In genomic region chr3:49104427-49105291, GRCh38 we compare ENCODE assay signal across 8 cellular contexts. TPM values are rescaled to one million over a fixed set of nuclear protein-coding genes. Genes with fewer than 3 reads are reported as not detected.
DNase-seq lines count a peak whose midpoint lies in the region; ATAC-seq, FAIRE-seq and TF ChIP-seq lines count a peak whose summit lies in the region.

TSS of gene QARS1 (minus strand) at chr3:49104757. CDS start at chr3:49104733, 24 bp downstream.

- H3K4me3 Mint-ChIP-seq in WTC11 (peak within 1 kb of the TSS; percentile 97), immature natural killer cell (peak within 1 kb of the TSS; percentile 92 to 99 (median 98))

- POLR2A ChIA-PET in WTC11 (lab: Charles Lee): interaction anchor here (0.6 to 2.2 kb wide), 5 partner anchors 10 to 97 kb away, joined by 3 to 14 read pairs (median 3); partner anchors contain the start of genes IMPDH2, NDUFAF3, QRICH1 and USP19

- FAIRE-seq in bronchial epithelial cell (lab: Jason Lieb, UNC): no peak

- peak within 1 kb of the TSS; percentile 96 for H3K27ac Mint-ChIP-seq in WTC11
- peak within 1 kb of the TSS; percentile 87 to 99 (median 97) for H3K27ac Mint-ChIP-seq in immature natural killer cell

- H3K27me3 Mint-ChIP-seq in WTC11 (ENCODE audit: low read depth) (no peaks in the 10 kb centered on the region), immature natural killer cell (ENCODE audit: low read depth in 3 of 3) (peaks cover 0 to 3% (median 3%) of the 10 kb centered on the region in 3 donors)

- H3K4me1 ChIP-seq in ACC112 (ENCODE audit: control insufficient read depth, insufficient read depth, low read length, unreplicated experiment) (peaks cover 9% of the 10 kb centered on the region), smooth muscle cell (ENCODE audit: low read depth) (peaks cover 11% of the 10 kb centered on the region)

- H3K36me3 Mint-ChIP-seq in WTC11: peaks cover 48% of the 10 kb centered on the region
- H3K36me3 Mint-ChIP-seq in immature natural killer cell: peaks cover 14 to 25% (median 21%) of the 10 kb centered on the region in 3 donors

- peak within 1 kb of the TSS; percentile 74 for H2AFZ ChIP-seq in ACC112 (ENCODE audit: low read length, unreplicated experiment)
- peak within 1 kb of the TSS; percentile 91 for H2AFZ ChIP-seq in smooth muscle cell (ENCODE audit: low read depth)

- peak within 1 kb of the TSS; percentile 50 for H3K27ac ChIP-seq in ACC112 (ENCODE audit: low read depth, low read length)
- peak within 1 kb of the TSS; percentile 96 for H3K27ac ChIP-seq in smooth muscle cell (ENCODE audit: low read depth)

- H3F3A ChIP-seq in smooth muscle cell (ENCODE audit: low read depth): no peaks in the 10 kb centered on the region

- H3K9me3 ChIP-seq in smooth muscle cell (replicated peaks; ENCODE audit: low read depth): no peaks in the 10 kb centered on the region

- H3K36me3 ChIP-seq in ACC112 (ENCODE audit: insufficient read depth, low read length) (peaks cover 26% of the 10 kb centered on the region), bronchial epithelial cell (ENCODE audit: control insufficient read depth, insufficient read depth, low read length) (peaks cover 26% of the 10 kb centered on the region), smooth muscle cell (ENCODE audit: low read depth) (peaks cover 5% of the 10 kb centered on the region)

- H3K4me3 ChIP-seq in ACC112 (ENCODE audit: low read depth, low read length): peak within 1 kb of the TSS; percentile 90
- H3K4me3 ChIP-seq in bronchial epithelial cell (ENCODE audit: low read depth, low read length): peak within 1 kb of the TSS; percentile 71
- H3K4me3 ChIP-seq in smooth muscle cell: peak within 1 kb of the TSS; percentile 97

- no peaks in the 10 kb centered on the region for H3K27me3 ChIP-seq in ACC112 (ENCODE audit: insufficient read depth, low read length)
- no peaks in the 10 kb centered on the region for H3K27me3 ChIP-seq in bronchial epithelial cell (ENCODE audit: control insufficient read depth, insufficient read depth, low read length)
- H3K27me3 ChIP-seq in smooth muscle cell (ENCODE audit: low read depth): no peaks in the 10 kb centered on the region

- H3K4me1 Mint-ChIP-seq in WTC11 (peaks cover 25% of the 10 kb centered on the region), immature natural killer cell (peaks cover 29 to 34% of the 10 kb centered on the region in 2 donors)

- H3K4me2 ChIP-seq in smooth muscle cell: peak within 1 kb of the TSS; percentile 100

- 2% methylated on average over 50 of the region's 50 CpGs for WGBS in smooth muscle cell (ENCODE audit: low lambda C conversion rate)

- H3K79me2 ChIP-seq in ACC112 (ENCODE audit: control insufficient read depth, insufficient read depth, low read length, unreplicated experiment) (peaks cover 16% of the 10 kb centered on the region), smooth muscle cell (ENCODE audit: low read depth) (peaks cover 18% of the 10 kb centered on the region)

- TF ChIP-seq CTCF in WTC11 (IDR thresholded peaks at IDR 0.05): no peak
- no peak for TF ChIP-seq CTCF in bronchial epithelial cell (IDR thresholded peaks at IDR 0.05; ENCODE audit: insufficient read depth, low read length, severe bottlenecking)
- TF ChIP-seq CTCF in smooth muscle cell (IDR thresholded peaks at IDR 0.05; ENCODE audit: borderline replicate concordance, insufficient read depth, poor library complexity, severe bottlenecking): no peak

- H3K9ac ChIP-seq in smooth muscle cell (ENCODE audit: low read depth): peak within 1 kb of the TSS; percentile 88

- DNase-seq in NCI-H2227 treated with DMSO at 0.1 percent for 48 hours (lab: John Stamatoyannopoulos, UW): peak; percentile 89
- peak; percentile 95 for DNase-seq in WTC11 (ENCODE audit: low spot score)
- peak; percentile 83 for DNase-seq in bronchial epithelial cell (ENCODE audit: low read depth)
- peak; percentile 87 to 89 (median 88) for DNase-seq in immature natural killer cell
- DNase-seq in smooth muscle cell (lab: John Stamatoyannopoulos, UW; ENCODE audit: unreplicated experiment): peak; percentile 76

- ATAC-seq in GM18870 (IDR thresholded peaks at IDR 0.05; ENCODE audit: unreplicated experiment) (peak; percentile 53), HG03139 (IDR thresholded peaks at IDR 0.05; ENCODE audit: unreplicated experiment) (peak; percentile 86), WTC11 (peak; percentile 98)

- H4K20me1 ChIP-seq in smooth muscle cell (ENCODE audit: low read depth): no peaks in the 10 kb centered on the region

- H3K9me3 Mint-ChIP-seq in WTC11 (no peaks in the 10 kb centered on the region), immature natural killer cell (no peaks in the 10 kb centered on the region)

- CTCF ChIA-PET in WTC11 (lab: Charles Lee): interaction anchor here (1.0 to 1.8 kb wide), 4 partner anchors 10 to 117 kb away, joined by 4 to 14 read pairs (median 6); partner anchors contain the start of genes NDUFAF3 and QRICH1

TF ChIP-seq in WTC11, 78 proteins besides CTCF, POLR2A, EP300 and RAD21 (continues in another document):
- TF ChIP-seq IRF1 (CRISPR knock-in tag; IDR thresholded peaks at IDR 0.05) (no peak), NFYB (CRISPR knock-in tag; conservative IDR thresholded peaks at IDR 0.05; ENCODE audit: low read depth) (peak; percentile 67), SP1 (CRISPR knock-in tag; conservative IDR thresholded peaks at IDR 0.05) (peak; percentile 86), ZBTB43 (CRISPR knock-in tag; IDR thresholded peaks at IDR 0.05) (no peak), NR1H2 (CRISPR knock-in tag; IDR thresholded peaks at IDR 0.05) (no peak), FOXP1 (CRISPR knock-in tag; IDR thresholded peaks at IDR 0.05; ENCODE audit: borderline replicate concordance) (peak; percentile 59; the same call in 1 of the 2 replicates), ZNF121 (CRISPR knock-in tag; IDR thresholded peaks at IDR 0.05) (peak; percentile 88), ESRRA (CRISPR knock-in tag; IDR thresholded peaks at IDR 0.05; ENCODE audit: borderline replicate concordance) (peak; percentile 89; the same call in 1 of the 2 replicates), TP53 (CRISPR knock-in tag; IDR thresholded peaks at IDR 0.05) (0 out of 2 replicates have a peak, but pooled peaks have one; percentile 73), GABPB1 (CRISPR knock-in tag; IDR thresholded peaks at IDR 0.05) (peak; percentile 65)
- TF ChIP-seq, protein P1, sequence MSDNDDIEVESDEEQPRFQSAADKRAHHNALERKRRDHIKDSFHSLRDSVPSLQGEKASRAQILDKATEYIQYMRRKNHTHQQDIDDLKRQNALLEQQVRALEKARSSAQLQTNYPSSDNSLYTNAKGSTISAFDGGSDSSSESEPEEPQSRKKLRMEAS (CRISPR knock-in tag; IDR thresholded peaks at IDR 0.05): peak; percentile 67; the same call in 1 of the 2 replicates
- TF ChIP-seq, protein P2, sequence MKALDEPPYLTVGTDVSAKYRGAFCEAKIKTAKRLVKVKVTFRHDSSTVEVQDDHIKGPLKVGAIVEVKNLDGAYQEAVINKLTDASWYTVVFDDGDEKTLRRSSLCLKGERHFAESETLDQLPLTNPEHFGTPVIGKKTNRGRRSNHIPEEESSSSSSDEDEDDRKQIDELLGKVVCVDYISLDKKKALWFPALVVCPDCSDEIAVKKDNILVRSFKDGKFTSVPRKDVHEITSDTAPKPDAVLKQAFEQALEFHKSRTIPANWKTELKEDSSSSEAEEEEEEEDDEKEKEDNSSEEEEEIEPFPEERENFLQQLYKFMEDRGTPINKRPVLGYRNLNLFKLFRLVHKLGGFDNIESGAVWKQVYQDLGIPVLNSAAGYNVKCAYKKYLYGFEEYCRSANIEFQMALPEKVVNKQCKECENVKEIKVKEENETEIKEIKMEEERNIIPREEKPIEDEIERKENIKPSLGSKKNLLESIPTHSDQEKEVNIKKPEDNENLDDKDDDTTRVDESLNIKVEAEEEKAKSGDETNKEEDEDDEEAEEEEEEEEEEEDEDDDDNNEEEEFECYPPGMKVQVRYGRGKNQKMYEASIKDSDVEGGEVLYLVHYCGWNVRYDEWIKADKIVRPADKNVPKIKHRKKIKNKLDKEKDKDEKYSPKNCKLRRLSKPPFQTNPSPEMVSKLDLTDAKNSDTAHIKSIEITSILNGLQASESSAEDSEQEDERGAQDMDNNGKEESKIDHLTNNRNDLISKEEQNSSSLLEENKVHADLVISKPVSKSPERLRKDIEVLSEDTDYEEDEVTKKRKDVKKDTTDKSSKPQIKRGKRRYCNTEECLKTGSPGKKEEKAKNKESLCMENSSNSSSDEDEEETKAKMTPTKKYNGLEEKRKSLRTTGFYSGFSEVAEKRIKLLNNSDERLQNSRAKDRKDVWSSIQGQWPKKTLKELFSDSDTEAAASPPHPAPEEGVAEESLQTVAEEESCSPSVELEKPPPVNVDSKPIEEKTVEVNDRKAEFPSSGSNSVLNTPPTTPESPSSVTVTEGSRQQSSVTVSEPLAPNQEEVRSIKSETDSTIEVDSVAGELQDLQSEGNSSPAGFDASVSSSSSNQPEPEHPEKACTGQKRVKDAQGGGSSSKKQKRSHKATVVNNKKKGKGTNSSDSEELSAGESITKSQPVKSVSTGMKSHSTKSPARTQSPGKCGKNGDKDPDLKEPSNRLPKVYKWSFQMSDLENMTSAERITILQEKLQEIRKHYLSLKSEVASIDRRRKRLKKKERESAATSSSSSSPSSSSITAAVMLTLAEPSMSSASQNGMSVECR (CRISPR knock-in tag; IDR thresholded peaks at IDR 0.05; ENCODE audit: borderline replicate concordance): peak; percentile 24; the same call in 1 of the 2 replicates

RNA-seq across cellular contexts. Expression of gene QARS1, which starts in this region (rescaled TPM):
- total RNA-seq in WTC11 (2021): 405 to 471 TPM (median 433 TPM) in 3 replicates
- total RNA-seq in bronchial epithelial cell: 138 and 232 TPM in 2 replicates
- polyA plus RNA-seq in immature natural killer cell: 100 to 1,000 TPM in 1 of 3 donors, 10 to 100 TPM in 2; 94.8 to 104 (median 98.5) TPM
- 135 and 150 TPM in 2 replicates for total RNA-seq in smooth muscle cell
- 107 and 114 TPM in 2 replicates for polyA plus RNA-seq in smooth muscle cell

Comparison
In these comparisons a context has a peak if more than half of its experiments do, and no peak if none do; other contexts are left out.
1. Peak in every context shown above with its lines: DNase-seq, ATAC-seq, H3K4me3 ChIP-seq and H3K27ac ChIP-seq.